1 cellular context compared by ENCODE assay signal in the genomic region with DNA sequence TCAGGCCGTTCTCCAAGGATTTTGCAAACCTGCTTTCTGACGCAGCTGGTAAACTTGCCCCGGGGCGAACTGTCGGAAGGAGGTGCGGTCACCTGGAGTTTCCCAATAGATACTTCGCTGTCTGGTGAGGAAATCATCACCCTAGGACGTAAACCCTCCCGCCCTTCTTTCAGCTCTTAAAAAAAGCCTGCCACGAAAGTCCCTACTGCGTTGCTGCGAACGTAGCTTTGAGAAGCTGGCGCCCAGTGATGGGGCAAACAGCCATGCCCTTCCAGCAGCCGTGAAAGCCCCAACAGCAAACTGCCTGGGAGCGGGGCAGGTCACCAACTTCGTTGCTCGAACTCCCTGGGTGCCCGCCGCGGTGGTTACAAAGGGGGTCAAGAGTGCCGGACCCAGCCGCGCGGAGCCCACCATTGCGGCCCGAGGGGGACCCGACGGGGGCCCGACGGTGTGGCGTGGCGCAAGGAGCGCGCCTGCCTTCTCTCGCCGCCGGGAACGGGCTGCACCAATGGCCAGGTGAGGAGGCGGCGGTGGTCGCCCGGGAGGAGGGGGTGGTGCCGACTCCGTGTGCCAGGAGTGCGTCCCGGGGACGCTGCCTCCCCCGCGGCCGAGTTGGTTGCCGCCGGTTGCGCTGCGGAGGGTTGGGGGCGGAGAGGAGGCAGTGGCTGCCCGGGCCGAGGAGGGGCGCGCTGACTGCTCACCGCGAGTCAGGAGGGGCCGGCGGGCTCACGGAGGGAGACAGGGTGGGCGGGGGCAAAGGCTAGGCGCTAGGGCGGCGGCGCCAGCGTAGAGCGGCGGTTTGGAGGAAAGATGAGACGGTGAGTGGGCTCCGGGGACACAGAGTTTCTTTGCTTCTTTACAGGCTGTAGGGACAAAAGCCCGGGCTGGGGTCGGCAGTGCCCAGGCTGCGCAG.
A peak's percentile ranks its signal among the peaks of the same experiment; 100 is the strongest.
TF ChIP-seq lines count a peak whose summit lies in the region.

A gene (plus strand): TSS at position 205 of the 913 bp plus-strand sequence. CDS start 24,813 bp downstream, outside the sequence.

TF ChIP-seq in K562, 482 proteins besides CTCF, POLR2A, EP300 and RAD21 (continued from another document):
- TF ChIP-seq, protein P1, sequence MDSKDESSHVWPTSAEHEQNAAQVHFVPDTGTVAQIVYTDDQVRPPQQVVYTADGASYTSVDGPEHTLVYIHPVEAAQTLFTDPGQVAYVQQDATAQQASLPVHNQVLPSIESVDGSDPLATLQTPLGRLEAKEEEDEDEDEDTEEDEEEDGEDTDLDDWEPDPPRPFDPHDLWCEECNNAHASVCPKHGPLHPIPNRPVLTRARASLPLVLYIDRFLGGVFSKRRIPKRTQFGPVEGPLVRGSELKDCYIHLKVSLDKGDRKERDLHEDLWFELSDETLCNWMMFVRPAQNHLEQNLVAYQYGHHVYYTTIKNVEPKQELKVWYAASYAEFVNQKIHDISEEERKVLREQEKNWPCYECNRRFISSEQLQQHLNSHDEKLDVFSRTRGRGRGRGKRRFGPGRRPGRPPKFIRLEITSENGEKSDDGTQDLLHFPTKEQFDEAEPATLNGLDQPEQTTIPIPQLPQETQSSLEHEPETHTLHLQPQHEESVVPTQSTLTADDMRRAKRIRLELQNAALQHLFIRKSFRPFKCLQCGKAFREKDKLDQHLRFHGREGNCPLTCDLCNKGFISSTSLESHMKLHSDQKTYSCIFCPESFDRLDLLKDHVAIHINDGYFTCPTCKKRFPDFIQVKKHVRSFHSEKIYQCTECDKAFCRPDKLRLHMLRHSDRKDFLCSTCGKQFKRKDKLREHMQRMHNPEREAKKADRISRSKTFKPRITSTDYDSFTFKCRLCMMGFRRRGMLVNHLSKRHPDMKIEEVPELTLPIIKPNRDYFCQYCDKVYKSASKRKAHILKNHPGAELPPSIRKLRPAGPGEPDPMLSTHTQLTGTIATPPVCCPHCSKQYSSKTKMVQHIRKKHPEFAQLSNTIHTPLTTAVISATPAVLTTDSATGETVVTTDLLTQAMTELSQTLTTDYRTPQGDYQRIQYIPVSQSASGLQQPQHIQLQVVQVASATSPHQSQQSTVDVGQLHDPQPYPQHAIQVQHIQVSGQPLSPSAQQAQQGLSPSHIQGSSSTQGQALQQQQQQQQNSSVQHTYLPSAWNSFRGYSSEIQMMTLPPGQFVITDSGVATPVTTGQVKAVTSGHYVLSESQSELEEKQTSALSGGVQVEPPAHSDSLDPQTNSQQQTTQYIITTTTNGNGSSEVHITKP (IDR thresholded peaks at IDR 0.05; ENCODE audit: partially characterized antibody), result peak; percentile 81
- TF ChIP-seq, protein P2, sequence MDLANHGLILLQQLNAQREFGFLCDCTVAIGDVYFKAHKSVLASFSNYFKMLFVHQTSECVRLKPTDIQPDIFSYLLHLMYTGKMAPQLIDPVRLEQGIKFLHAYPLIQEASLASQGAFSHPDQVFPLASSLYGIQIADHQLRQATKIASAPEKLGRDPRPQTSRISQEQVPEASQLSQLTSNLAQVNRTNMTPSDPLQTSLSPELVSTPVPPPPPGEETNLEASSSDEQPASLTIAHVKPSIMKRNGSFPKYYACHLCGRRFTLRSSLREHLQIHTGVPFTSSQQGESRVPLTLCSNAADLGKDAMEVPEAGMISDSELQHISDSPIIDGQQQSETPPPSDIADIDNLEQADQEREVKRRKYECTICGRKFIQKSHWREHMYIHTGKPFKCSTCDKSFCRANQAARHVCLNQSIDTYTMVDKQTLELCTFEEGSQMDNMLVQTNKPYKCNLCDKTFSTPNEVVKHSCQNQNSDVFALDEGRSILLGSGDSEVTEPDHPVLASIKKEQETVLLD (IDR thresholded peaks at IDR 0.05), result no peak
